Comparison of ENCODE assay signal across 10 cellular contexts in genomic region chr20:50728981-50729874, GRCh38. TPM values are rescaled to one million over a fixed set of nuclear protein-coding genes. Genes with fewer than 3 reads are reported as not detected.
DNase-seq lines count a peak whose midpoint lies in the region; ATAC-seq and TF ChIP-seq lines count a peak whose summit lies in the region.
"Had no signal": no experiment of that assay in that cellular context is flagged by ENCODE, and none has a peak within 500 bp of the region (broad histone marks: within the 10 kb centered on the region; RNA-seq: fewer than 3 reads in every experiment).

No MANE protein-coding gene starts in this region.

- no peak overlapping the region for H3K9ac ChIP-seq in parathyroid adenoma

- H3K9me3 ChIP-seq in OCI-LY7 (ENCODE audit: low read length) (no peaks in the 10 kb centered on the region), parathyroid adenoma (ENCODE audit: control insufficient read depth, low read length) (no peaks in the 10 kb centered on the region)

- no peaks in the 10 kb centered on the region for H3K27me3 ChIP-seq in parathyroid adenoma (ENCODE audit: control insufficient read depth, insufficient read depth, low read length)

- intact Hi-C loops in OCI-LY7 (cut with micrococcal nuclease; ENCODE audit: unreplicated experiment): no loop called here

- H3K4me1 ChIP-seq in OCI-LY7 (ENCODE audit: insufficient read depth, low read length, poor library complexity, severe bottlenecking): peaks cover 29% of the 10 kb centered on the region
- H3K4me1 ChIP-seq in parathyroid adenoma: peaks cover 23% of the 10 kb centered on the region

- H3K4me3 ChIP-seq in OCI-LY7 (ENCODE audit: low read depth, low read length, poor library complexity, severe bottlenecking) (no peak overlapping the region), fibroblast of pulmonary artery (replicated peaks; ENCODE audit: low read depth, low read length) (no peak overlapping the region), parathyroid adenoma (ENCODE audit: low read depth, low read length) (no peak overlapping the region)

- H2AFZ ChIP-seq in OCI-LY7 (ENCODE audit: low read length) (peak overlapping the region; percentile 30; the same call in 1 of the 2 replicates), parathyroid adenoma (peak overlapping the region; percentile 94)

- POLR2A ChIA-PET in OCI-LY7 (lab: Charles Lee): interaction anchor here (0.7 to 1.2 kb wide), 2 partner anchors 9 to 12 kb away, joined by 3 to 4 read pairs; no protein-coding TSS in a partner anchor

- CTCF ChIA-PET in OCI-LY7 (lab: Charles Lee; ENCODE audit: unreplicated experiment): no interaction called here

- TF ChIP-seq CTCF in OCI-LY7 (conservative IDR thresholded peaks at IDR 0.05; ENCODE audit: low read length) (no peak), fibroblast of pulmonary artery (IDR thresholded peaks at IDR 0.05; ENCODE audit: low read length, missing control alignments) (no peak), parathyroid adenoma (IDR thresholded peaks at IDR 0.05) (no peak)

- peaks cover 12% of the 10 kb centered on the region; the same call in 1 of the 2 replicates for H3K79me2 ChIP-seq in OCI-LY7 (ENCODE audit: insufficient read depth, low read depth, low read length)
- H3K79me2 ChIP-seq in parathyroid adenoma: peaks cover 15% of the 10 kb centered on the region

- DNase-seq in DMS153 treated with DMSO at 0.1 percent for 48 hours (lab: John Stamatoyannopoulos, UW; ENCODE audit: unreplicated experiment) (peak; percentile 25), OCI-LY7 (ENCODE audit: low spot score) (peak; percentile 18), fibroblast of pulmonary artery (ENCODE audit: low read depth) (peak; percentile 46), NCI-H1092 (lab: John Stamatoyannopoulos, UW) (no peak)
- DNase-seq: activated CD4-positive, CD25-positive, alpha-beta regulatory T cell; amniotic stem cell had no signal

- no peaks in the 10 kb centered on the region; the same call in 1 of the 2 replicates for H4K20me1 ChIP-seq in OCI-LY7 (ENCODE audit: insufficient read depth, low read length)

- ATAC-seq in HG03135 (IDR thresholded peaks at IDR 0.05; ENCODE audit: unreplicated experiment) (no peak), HG03571 (IDR thresholded peaks at IDR 0.05; ENCODE audit: unreplicated experiment) (no peak), HG02938 (IDR thresholded peaks at IDR 0.05; ENCODE audit: unreplicated experiment) (no peak)

- BruUV-seq in OCI-LY7 (replicated peaks; lab: Mats Ljungman, UMichigan): no TSS peak

- no peaks in the 10 kb centered on the region for H3K9me2 ChIP-seq in OCI-LY7 (ENCODE audit: insufficient read depth, low read length)

- no peak overlapping the region for H3K27ac ChIP-seq in OCI-LY7 (ENCODE audit: low read depth, low read length, poor library complexity, severe bottlenecking)
- peak overlapping the region; percentile 84 for H3K27ac ChIP-seq in parathyroid adenoma

- no peaks in the 10 kb centered on the region for H3K36me3 ChIP-seq in OCI-LY7 (ENCODE audit: insufficient read depth, low read length)
- no peaks in the 10 kb centered on the region for H3K36me3 ChIP-seq in parathyroid adenoma (ENCODE audit: control insufficient read depth, insufficient read depth, low read length)

- H3K4me2 ChIP-seq in OCI-LY7 (ENCODE audit: low read length) (no peak overlapping the region), parathyroid adenoma (ENCODE audit: low read length) (no peak overlapping the region)

RNA-seq across cellular contexts. Expression of gene PARD6B, which starts 2.2 kb away (rescaled TPM):
- total RNA-seq in OCI-LY7 (2014; rRNA removed; shearing (Covaris generic)): 4.4 and 5.8 TPM in 2 replicates
- 5.1 and 6.1 TPM in 2 replicates for total RNA-seq in OCI-LY7 (2022)

RNA-seq across cellular contexts. Expression of gene RIPOR3, which starts 37.9 kb away (rescaled TPM):
- total RNA-seq in OCI-LY7 (2014; rRNA removed; shearing (Covaris generic)): not detected in 2 replicates
- total RNA-seq in OCI-LY7 (2022): 0.35 and 0.53 TPM in 2 replicates
